1 cellular context compared by ENCODE assay signal in genomic region chr21:38327984-38328383, GRCh38.
TF ChIP-seq lines count a peak whose summit lies in the region.

No MANE protein-coding gene starts in this region.

TF ChIP-seq in IMR-90, 13 proteins besides CTCF, POLR2A, EP300 and RAD21:
- TF ChIP-seq NFE2L2 (IDR thresholded peaks at IDR 0.05; ENCODE audit: low read depth, low read length): no peak
